In the genomic region with DNA sequence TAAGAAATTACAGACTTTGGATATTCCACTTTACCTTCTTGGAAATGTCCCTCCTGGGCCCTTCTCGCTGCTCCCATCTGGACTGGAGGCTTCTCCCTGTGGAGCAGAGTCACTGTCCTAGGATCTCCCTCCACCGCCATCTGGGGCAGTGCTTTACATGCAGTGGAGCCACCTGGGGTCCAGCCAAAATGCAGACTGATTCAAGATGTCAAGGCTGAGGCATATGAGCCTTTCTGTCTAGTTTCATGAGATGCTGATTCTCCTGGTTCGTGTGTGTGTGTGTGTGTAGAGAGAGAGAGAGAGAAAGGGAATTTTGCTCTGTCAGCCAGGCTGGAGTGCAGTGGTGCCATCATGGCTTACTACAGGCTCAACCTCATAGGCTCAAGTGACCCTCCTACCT, we compare ENCODE assay signal across 15 cellular contexts. TPM values are rescaled to one million over a fixed set of nuclear protein-coding genes. Genes with fewer than 3 reads are reported as not detected.
DNase-seq lines count a peak whose midpoint lies in the region; ATAC-seq and TF ChIP-seq lines count a peak whose summit lies in the region.
"Had no signal": no experiment of that assay in that cellular context is flagged by ENCODE, and none has a peak within 500 bp of the region (broad histone marks: within the 10 kb centered on the region; RNA-seq: fewer than 3 reads in every experiment).

No MANE protein-coding gene starts in this region.

- no peak overlapping the region for H3K27ac Mint-ChIP-seq in T-helper 2 cell treated with Interferon-gamma antibody and Interleukin-4, amounts not matched to agents 5 μg/mL and 100 μg/mL, for 36 hours
- no peak overlapping the region for H3K27ac Mint-ChIP-seq in Calu3 (ENCODE audit: unreplicated experiment)
- H3K27ac Mint-ChIP-seq in central memory CD8-positive, alpha-beta T cell (ENCODE audit: low read depth), result peak overlapping the region; percentile 2
- H3K27ac Mint-ChIP-seq: B cell; CD4-positive, alpha-beta T cell had no signal

- BruUV-seq in Calu3 (replicated peaks; lab: Mats Ljungman, UMichigan), result TSS peak; percentile 6

- no peak for TF ChIP-seq CTCF in Calu3 (IDR thresholded peaks at IDR 0.05; ENCODE audit: unreplicated experiment)
- no peak for TF ChIP-seq CTCF in fibroblast of mammary gland (conservative IDR thresholded peaks at IDR 0.05; ENCODE audit: control insufficient read depth, insufficient read depth, low read depth, low read length)
- no peak for TF ChIP-seq CTCF in GM13977 (IDR thresholded peaks at IDR 0.05; ENCODE audit: extremely low read depth, insufficient read depth, missing control alignments)

- DNase-seq in T-helper 2 cell treated with Interferon-gamma antibody and Interleukin-4, amounts not matched to agents 5 μg/mL and 100 μg/mL, for 36 hours (ENCODE audit: low spot score), result peak; percentile 1
- no peak for DNase-seq in T-helper 2 cell
- no peak for DNase-seq in Calu3
- DNase-seq in central memory CD8-positive, alpha-beta T cell (ENCODE audit: low spot score in 2 of 2), result no peak
- DNase-seq in fibroblast of mammary gland (ENCODE audit: low read depth), result peak; percentile 17
- no peak for DNase-seq in NCI-H2107 treated with DMSO at 0.1 percent for 48 hours (lab: John Stamatoyannopoulos, UW; ENCODE audit: unreplicated experiment)
- DNase-seq in GM13977 (ENCODE audit: low spot score), result no peak
- DNase-seq in activated T-cell treated with anti-CD3 and anti-CD28 coated beads for 4 hours, result no peak
- DNase-seq: ACHN; CD4-positive, alpha-beta T cell; DMS53; GM23248; IMR-90 had no signal

- no peak overlapping the region for H3K4me3 ChIP-seq in fibroblast of mammary gland (ENCODE audit: control insufficient read depth, low read depth, low read length)
- H3K4me3 ChIP-seq: GM12878, GM23248 had no signal

- no peaks in the 10 kb centered on the region for H3K4me1 Mint-ChIP-seq in T-helper 2 cell treated with Interferon-gamma antibody and Interleukin-4, amounts not matched to agents 5 μg/mL and 100 μg/mL, for 36 hours (ENCODE audit: low read depth)
- peaks cover 4% of the 10 kb centered on the region for H3K4me1 Mint-ChIP-seq in Calu3 (ENCODE audit: low read depth, unreplicated experiment)
- H3K4me1 Mint-ChIP-seq in central memory CD8-positive, alpha-beta T cell, result no peaks in the 10 kb centered on the region

- peaks cover 10% of the 10 kb centered on the region for H3K27me3 Mint-ChIP-seq in T-helper 2 cell treated with Interferon-gamma antibody and Interleukin-4, amounts not matched to agents 5 μg/mL and 100 μg/mL, for 36 hours (ENCODE audit: low read depth)
- no peaks in the 10 kb centered on the region for H3K27me3 Mint-ChIP-seq in Calu3 (ENCODE audit: unreplicated experiment)
- H3K27me3 Mint-ChIP-seq in central memory CD8-positive, alpha-beta T cell, result no peaks in the 10 kb centered on the region
- H3K27me3 Mint-ChIP-seq: B cell; CD4-positive, alpha-beta T cell had no signal

- H3K9me3 Mint-ChIP-seq in T-helper 2 cell treated with Interferon-gamma antibody and Interleukin-4, amounts not matched to agents 5 μg/mL and 100 μg/mL, for 36 hours, result peaks cover 5% of the 10 kb centered on the region
- H3K9me3 Mint-ChIP-seq in Calu3 (ENCODE audit: low read depth, unreplicated experiment), result peaks cover 3% of the 10 kb centered on the region
- peaks cover 5% of the 10 kb centered on the region for H3K9me3 Mint-ChIP-seq in central memory CD8-positive, alpha-beta T cell
- H3K9me3 Mint-ChIP-seq: CD4-positive, alpha-beta T cell had no signal

- peaks cover 22% of the 10 kb centered on the region for H3K36me3 Mint-ChIP-seq in T-helper 2 cell treated with Interferon-gamma antibody and Interleukin-4, amounts not matched to agents 5 μg/mL and 100 μg/mL, for 36 hours (ENCODE audit: low read depth)
- peaks cover 42% of the 10 kb centered on the region for H3K36me3 Mint-ChIP-seq in Calu3 (ENCODE audit: insufficient read depth, unreplicated experiment)
- peaks cover 9% of the 10 kb centered on the region for H3K36me3 Mint-ChIP-seq in central memory CD8-positive, alpha-beta T cell (ENCODE audit: insufficient read depth)

- in situ Hi-C loops in GM13977 (cut with MboI; ENCODE audit: low pct_unique_long_range_greater_than_20kb, low sequenced_read_pairs, unreplicated experiment), result no loop called here

- no peak overlapping the region for H3K4me3 Mint-ChIP-seq in T-helper 2 cell treated with Interferon-gamma antibody and Interleukin-4, amounts not matched to agents 5 μg/mL and 100 μg/mL, for 36 hours
- H3K4me3 Mint-ChIP-seq in Calu3 (ENCODE audit: low read depth, unreplicated experiment), result no peak overlapping the region
- H3K4me3 Mint-ChIP-seq in central memory CD8-positive, alpha-beta T cell, result no peak overlapping the region
- H3K4me3 Mint-ChIP-seq: B cell; CD4-positive, alpha-beta T cell had no signal

- ATAC-seq in central memory CD8-positive, alpha-beta T cell (replicated peaks; ENCODE audit: extremely low read depth, poor library complexity, severe bottlenecking), result no peak
- ATAC-seq: GM12878 had no signal

- intact Hi-C loops in Calu3 (cut with micrococcal nuclease; ENCODE audit: unreplicated experiment), result no loop called here

- CTCF ChIA-PET in Calu3 (lab: Charles Lee), result no interaction called here

RNA-seq across cellular contexts. Expression of a gene that starts 14.9 kb away (rescaled TPM):
- 70.2 and 77.1 TPM in 2 replicates for total RNA-seq in Calu3 (2022)

Comparison
In these comparisons a context has a peak if more than half of its experiments do, and no peak if none do; other contexts are left out.
1. DNase-seq: peak in T-helper 2 cell treated with Interferon-gamma antibody and Interleukin-4, amounts not matched to agents 5 μg/mL and 100 μg/mL, for 36 hours (single experiment) and fibroblast of mammary gland (single experiment); none in T-helper 2 cell (0 of 5), Calu3 (single experiment), central memory CD8-positive, alpha-beta T cell (0 of 2), NCI-H2107 treated with DMSO at 0.1 percent for 48 hours (single experiment), GM13977 (single experiment) and activated T-cell treated with anti-CD3 and anti-CD28 coated beads for 4 hours (single experiment).